18 cellular contexts compared by ENCODE assay signal in genomic region chr12:82873309-82873708, GRCh38.
DNase-seq lines count a peak whose midpoint lies in the region; ATAC-seq and TF ChIP-seq lines count a peak whose summit lies in the region.
"Had no signal": no experiment of that assay in that cellular context is flagged by ENCODE, and none has a peak within 500 bp of the region (broad histone marks: within the 10 kb centered on the region; RNA-seq: fewer than 3 reads in every experiment).

No MANE protein-coding gene starts in this region.

- no peaks in the 10 kb centered on the region for H3K36me3 ChIP-seq in neural progenitor cell
- H3K36me3 ChIP-seq: BLaER1 treated with 17β-estradiol and CSF1 and Interleukin-3, amounts not matched to agents 10 nM and 100 nM had no signal

- H3K36me3 Mint-ChIP-seq in brain: peaks cover 2% of the 10 kb centered on the region
- H3K36me3 Mint-ChIP-seq in neural progenitor cell: peaks cover 2% of the 10 kb centered on the region

- H3F3A ChIP-seq in neural progenitor cell (ENCODE audit: low read depth): peaks cover 9% of the 10 kb centered on the region

- peaks cover 94% of the 10 kb centered on the region for H3K4me1 Mint-ChIP-seq in brain
- H3K4me1 Mint-ChIP-seq in neural progenitor cell: peaks cover 69% of the 10 kb centered on the region

- no peaks in the 10 kb centered on the region for H3K27me3 ChIP-seq in neural progenitor cell
- H3K27me3 ChIP-seq: BLaER1 treated with 17β-estradiol and CSF1 and Interleukin-3, amounts not matched to agents 10 nM and 100 nM had no signal

- no peak overlapping the region for H3K4me2 ChIP-seq in neural progenitor cell
- H3K4me2 ChIP-seq: BLaER1 treated with 17β-estradiol and CSF1 and Interleukin-3, amounts not matched to agents 10 nM and 100 nM had no signal

- H3K4me3 ChIP-seq in neural progenitor cell: no peak overlapping the region
- H3K4me3 ChIP-seq: BLaER1 treated with 17β-estradiol and CSF1 and Interleukin-3, amounts not matched to agents 10 nM and 100 nM had no signal

- H3K27me3 Mint-ChIP-seq in brain (peaks cover 2% of the 10 kb centered on the region), neural progenitor cell (ENCODE audit: insufficient read depth, low read depth) (no peaks in the 10 kb centered on the region)
- H3K27me3 Mint-ChIP-seq: CD4-positive, CD25-positive, alpha-beta regulatory T cell had no signal

- H3K4me3 Mint-ChIP-seq in brain (peak overlapping the region in 3 of 5 experiments; percentile 30 to 74 (median 35)), neural progenitor cell (no peak overlapping the region)
- H3K4me3 Mint-ChIP-seq: CD4-positive, CD25-positive, alpha-beta regulatory T cell; HFFc6 had no signal

- no peak overlapping the region for H3K27ac ChIP-seq in neural progenitor cell
- H3K27ac ChIP-seq: BLaER1 treated with 17β-estradiol and CSF1 and Interleukin-3, amounts not matched to agents 10 nM and 100 nM; HL-60 had no signal

- DNase-seq in NCI-H1694 treated with DMSO at 0.1 percent for 48 hours (lab: John Stamatoyannopoulos, UW): peak; percentile 49
- no peak for DNase-seq in NCI-H1694 (lab: John Stamatoyannopoulos, UW)
- DNase-seq in G401 (ENCODE audit: low spot score): peak; percentile 24
- no peak for DNase-seq in neural progenitor cell (ENCODE audit: low spot score)
- no peak for DNase-seq in OCI-M2 (lab: John Stamatoyannopoulos, UW; ENCODE audit: unreplicated experiment)
- DNase-seq: 8988T; AML-193; Calu3; CD4-positive, CD25-positive, alpha-beta regulatory T cell; DMS153; DMS79 treated with DMSO at 0.1 percent for 48 hours; GF-D8; HCEC 1CT; HFFc6 had no signal

- H3K9me3 ChIP-seq in neural progenitor cell (ENCODE audit: low read depth): no peaks in the 10 kb centered on the region
- H3K9me3 ChIP-seq: BLaER1 treated with 17β-estradiol and CSF1 and Interleukin-3, amounts not matched to agents 10 nM and 100 nM had no signal

- peaks cover 6% of the 10 kb centered on the region for H3K79me2 ChIP-seq in neural progenitor cell (ENCODE audit: low read depth)

- no peak overlapping the region for H2AFZ ChIP-seq in neural progenitor cell (replicated peaks)

- ATAC-seq in HG02798 (IDR thresholded peaks at IDR 0.05; ENCODE audit: poor library complexity, unreplicated experiment): no peak

- no peak overlapping the region for H3K9ac ChIP-seq in neural progenitor cell
- H3K9ac ChIP-seq: BLaER1 treated with 17β-estradiol and CSF1 and Interleukin-3, amounts not matched to agents 10 nM and 100 nM had no signal

- peak overlapping the region in 4 of 5 experiments; percentile 66 to 88 (median 82) for H3K27ac Mint-ChIP-seq in brain
- H3K27ac Mint-ChIP-seq in neural progenitor cell: peak overlapping the region; percentile 82
- H3K27ac Mint-ChIP-seq: CD4-positive, CD25-positive, alpha-beta regulatory T cell; HFFc6 had no signal

- peaks cover 32% of the 10 kb centered on the region for H3K4me1 ChIP-seq in neural progenitor cell
- H3K4me1 ChIP-seq: BLaER1 treated with 17β-estradiol and CSF1 and Interleukin-3, amounts not matched to agents 10 nM and 100 nM had no signal

- no peaks in the 10 kb centered on the region for H3K9me3 Mint-ChIP-seq in brain
- no peaks in the 10 kb centered on the region for H3K9me3 Mint-ChIP-seq in neural progenitor cell

- in situ Hi-C loops in G401 (cut with HindIII; ENCODE audit: low sequenced_read_pairs): no loop called here

- TF ChIP-seq CTCF in brain (conservative IDR thresholded peaks at IDR 0.05) (no peak), neural progenitor cell (IDR thresholded peaks at IDR 0.05) (no peak)

- peaks cover 3% of the 10 kb centered on the region for H4K20me1 ChIP-seq in neural progenitor cell (ENCODE audit: low read depth)
- H4K20me1 ChIP-seq: BLaER1 treated with 17β-estradiol and CSF1 and Interleukin-3, amounts not matched to agents 10 nM and 100 nM had no signal

Comparison
In these comparisons a context has a peak if more than half of its experiments do, and no peak if none do; other contexts are left out.
1. DNase-seq: peak in NCI-H1694 treated with DMSO at 0.1 percent for 48 hours (single experiment) and G401 (single experiment); none in NCI-H1694 (single experiment), neural progenitor cell (single experiment) and OCI-M2 (single experiment).